ENCODE assay signal across 8 cellular contexts in genomic region chr6:137870744-137871247, GRCh38. TPM values are rescaled to one million over a fixed set of nuclear protein-coding genes. Genes with fewer than 3 reads are reported as not detected.
DNase-seq lines count a peak whose midpoint lies in the region; ATAC-seq, FAIRE-seq and TF ChIP-seq lines count a peak whose summit lies in the region.

No MANE protein-coding gene starts in this region.

- H4K20me1 ChIP-seq in GM12878 (ENCODE audit: control insufficient read depth, insufficient read depth): no peaks in the 10 kb centered on the region

- TF ChIP-seq CTCF in heart left ventricle (IDR thresholded peaks at IDR 0.05) (no peak), GM12878 (IDR thresholded peaks at IDR 0.05 in 2 of 3, conservative IDR thresholded peaks at IDR 0.05 in 1 of 3; ENCODE audit: control insufficient read depth in 2 of 3, extremely low read depth in 1 of 3, insufficient read depth in 1 of 3, low read depth in 3 of 3, low read length in 3 of 3) (peak; percentile 16 to 37 (median 32); a peak in 4 of 6 replicates), nephron (IDR thresholded peaks at IDR 0.05; ENCODE audit: unreplicated experiment in 3 of 3) (no peak)

- no peak for TF ChIP-seq RAD21 in GM12878 (IDR thresholded peaks at IDR 0.05; ENCODE audit: insufficient read depth, low read depth, low read length)

- H3K27ac Mint-ChIP-seq in IgD-negative memory B cell: peak overlapping the region; percentile 90 to 99 (median 91)
- H3K27ac Mint-ChIP-seq in nephron: no peak overlapping the region

- H3K4me1 ChIP-seq in heart left ventricle: peaks cover 4 to 74% (median 36%) of the 10 kb centered on the region in 12 donors
- peaks cover 5% of the 10 kb centered on the region; the same call in 1 of the 2 replicates for H3K4me1 ChIP-seq in GM12878 (ENCODE audit: control insufficient read depth, insufficient read depth, low read length)

- peak overlapping the region in 7 of 12 donors; percentile 6 to 98 (median 22) for H3K4me3 ChIP-seq in heart left ventricle
- peak overlapping the region; percentile 99 for H3K4me3 ChIP-seq in GM12878

- H2AFZ ChIP-seq in GM12878 (ENCODE audit: control insufficient read depth, low read depth, low read length): no peak overlapping the region; the same call in 1 of the 2 replicates

- WGBS in heart left ventricle, 4 donors: 37 to 49% (median 43%) methylated on average over 4 of the region's 4 CpGs
- WGBS in GM12878 (ENCODE audit: insufficient coverage, insufficient replicate concordance, low lambda C conversion rate, missing lambda C conversion rate): 0% methylated on average over 4 of the region's 4 CpGs

- POLR2A ChIA-PET in GM12878 (lab: Charles Lee): interaction anchor here (1.0 to 6.6 kb wide), 20 partner anchors 10 to 213 kb away, joined by 3 to 42 read pairs (median 7); no protein-coding TSS in a partner anchor

- TF ChIP-seq POLR2A in heart left ventricle (IDR thresholded peaks at IDR 0.05): no peak
- TF ChIP-seq POLR2A in GM12878 (IDR thresholded peaks at IDR 0.05; ENCODE audit: low read depth, low read length): peak; percentile 67

- H3K9ac ChIP-seq in GM12878 (ENCODE audit: control insufficient read depth, insufficient read depth, low read length): peak overlapping the region; percentile 89

- intact Hi-C loops in heart left ventricle (cut with DNase I): loop anchor here in 2 of 10 donors (2.0 to 10.0 kb wide), 2 partner anchors 64 to 68 kb away; no protein-coding TSS in a partner anchor
- intact Hi-C loops in left ventricle myocardium superior (cut with micrococcal nuclease): loop anchor here (2.0 kb wide), 1 partner anchor 162 kb away; no protein-coding TSS in a partner anchor
- intact Hi-C loops in GM12878 (cut with micrococcal nuclease; ENCODE audit: unreplicated experiment): loop anchor here (1.0 to 5.0 kb wide), 3 partner anchors 57 to 75 kb away; no protein-coding TSS in a partner anchor

- H3K79me2 ChIP-seq in GM12878 (ENCODE audit: control insufficient read depth, insufficient read depth, low read length): peaks cover 94% of the 10 kb centered on the region

- no peak for DNase-seq in heart left ventricle
- DNase-seq in left ventricle myocardium superior: no peak
- no peak for DNase-seq in GM12878 (ENCODE audit: low read depth, low spot score)
- DNase-seq in EL: no peak

- ATAC-seq in heart left ventricle (no peak), left ventricle myocardium superior (no peak), GM12878 (peak; percentile 48), GM21390 (IDR thresholded peaks at IDR 0.05; ENCODE audit: unreplicated experiment) (no peak), GM18870 (IDR thresholded peaks at IDR 0.05; ENCODE audit: unreplicated experiment) (no peak)

- H3K27me3 Mint-ChIP-seq in IgD-negative memory B cell: no peaks in the 10 kb centered on the region
- peaks cover 23% of the 10 kb centered on the region for H3K27me3 Mint-ChIP-seq in nephron (ENCODE audit: low read depth)

- no peaks in the 10 kb centered on the region for H3K9me3 ChIP-seq in heart left ventricle
- no peaks in the 10 kb centered on the region for H3K9me3 ChIP-seq in GM12878 (replicated peaks; ENCODE audit: control insufficient read depth, insufficient read depth, low read length)

- peaks cover 4% of the 10 kb centered on the region for H3K36me3 Mint-ChIP-seq in IgD-negative memory B cell
- peaks cover 32% of the 10 kb centered on the region for H3K36me3 Mint-ChIP-seq in nephron (ENCODE audit: low read depth)

- CTCF ChIA-PET in GM12878 (lab: Yijun Ruan, JAX): interaction anchor here (0.7 to 24.0 kb wide), 29 partner anchors 11 to 212 kb away, joined by 3 to 712 read pairs (median 8); no protein-coding TSS in a partner anchor

- BruUV-seq in GM12878 (replicated peaks; lab: Mats Ljungman, UMichigan): no TSS peak

- SMC1A ChIA-PET in GM12878 (lab: Charles Lee; ENCODE audit: uncharacterized antibody, unreplicated experiment): interaction anchor here (1.0 to 30.6 kb wide), 27 partner anchors 10 to 768 kb away, joined by 3 to 1237 read pairs (median 8); no protein-coding TSS in a partner anchor

- RAD21 ChIA-PET in GM12878 (lab: Charles Lee; ENCODE audit: unreplicated experiment): interaction anchor here (0.7 to 20.6 kb wide), 42 partner anchors 8 to 649 kb away, joined by 3 to 774 read pairs (median 7); no protein-coding TSS in a partner anchor

- no peak for FAIRE-seq in GM12878 (lab: Jason Lieb, UNC)

- H3K36me3 ChIP-seq in heart left ventricle: peaks cover 0 to 36% (median 18%) of the 10 kb centered on the region in 9 donors
- H3K36me3 ChIP-seq in GM12878 (ENCODE audit: control insufficient read depth in 2 of 2, insufficient read depth in 2 of 2, low read length in 1 of 2): peaks cover 12 to 42% of the 10 kb centered on the region in 2 experiments

- H3K9me3 Mint-ChIP-seq in IgD-negative memory B cell: no peaks in the 10 kb centered on the region
- no peaks in the 10 kb centered on the region for H3K9me3 Mint-ChIP-seq in nephron

- no peak for TF ChIP-seq EP300 in GM12878 (IDR thresholded peaks at IDR 0.05; ENCODE audit: borderline replicate concordance in 1 of 2, control insufficient read depth in 1 of 2, low read depth in 2 of 2, low read length in 2 of 2)

- H3K27ac ChIP-seq in heart left ventricle: peak overlapping the region in 7 of 12 donors; percentile 3 to 82 (median 22)
- peak overlapping the region; percentile 72 for H3K27ac ChIP-seq in GM12878 (ENCODE audit: control insufficient read depth, insufficient read depth)

- in situ Hi-C loops in GM12878 (cut with MboI): loop anchor here (10.0 kb wide), 1 partner anchor 244 kb away; no protein-coding TSS in a partner anchor

- H3K4me2 ChIP-seq in GM12878 (ENCODE audit: control insufficient read depth, insufficient read depth): peak overlapping the region; percentile 92

- H3K27me3 ChIP-seq in heart left ventricle (no peaks in the 10 kb centered on the region), GM12878 (replicated peaks in 1 of 2; ENCODE audit: control insufficient read depth in 2 of 2, insufficient read depth in 2 of 2, low read length in 1 of 2) (no peaks in the 10 kb centered on the region)

- H3K4me3 Mint-ChIP-seq in IgD-negative memory B cell (peak overlapping the region; percentile 93 to 99 (median 96)), nephron (peak overlapping the region in 2 of 3 experiments; percentile 56 to 96)

- H3K4me1 Mint-ChIP-seq in IgD-negative memory B cell (peaks cover 52 to 70% (median 58%) of the 10 kb centered on the region in 3 donors), nephron (peaks cover 48% of the 10 kb centered on the region)

TF ChIP-seq in GM12878, 131 proteins besides CTCF, POLR2A, EP300 and RAD21 (continues in another document):
- TF ChIP-seq IKZF2 (IDR thresholded peaks at IDR 0.05) (peak; percentile 45 to 46; a peak in 1 of 4 replicates), FOS (IDR thresholded peaks at IDR 0.05; ENCODE audit: borderline replicate concordance, extremely low read depth, insufficient read length) (no peak), FOXK2 (IDR thresholded peaks at IDR 0.05) (no peak), MEF2A (IDR thresholded peaks at IDR 0.05; ENCODE audit: insufficient read depth, low read depth, low read length) (0 out of 2 replicates have a peak, but pooled peaks have one; percentile 6), POLR2AphosphoS5 (IDR thresholded peaks at IDR 0.05; ENCODE audit: low read length) (peak; percentile 80), SRF (IDR thresholded peaks at IDR 0.05; ENCODE audit: low read depth in 2 of 2, low read length in 2 of 2) (no peak), IRF4 (IDR thresholded peaks at IDR 0.05; ENCODE audit: low read depth, low read length) (0 out of 2 replicates have a peak, but pooled peaks have one; percentile 46), HDGF (IDR thresholded peaks at IDR 0.05) (no peak), NR2C1 (IDR thresholded peaks at IDR 0.05) (no peak), CHD1 (IDR thresholded peaks at IDR 0.05; ENCODE audit: low read depth, low read length) (0 out of 2 replicates have a peak, but pooled peaks have one; percentile 41), RB1 (IDR thresholded peaks at IDR 0.05; ENCODE audit: borderline replicate concordance) (no peak), ATF3 (IDR thresholded peaks at IDR 0.05; ENCODE audit: borderline replicate concordance, extremely low read depth, low read depth, low read length) (no peak), SP1 (IDR thresholded peaks at IDR 0.05; ENCODE audit: low read depth, low read length) (no peak)

RNA-seq across cellular contexts. Expression of gene TNFAIP3, which starts 3.7 kb away (rescaled TPM):
- 10 to 100 TPM in 2 of 9 donors, 1 to 10 TPM in 7; 3.2 to 33.7 (median 6.0) TPM for total RNA-seq in heart left ventricle
- polyA plus RNA-seq in heart left ventricle: 1 to 10 TPM; 3.0 to 3.3 TPM
- 9.9 TPM for total RNA-seq in left ventricle myocardium superior
- polyA plus RNA-seq in IgD-negative memory B cell: 40.7 TPM
- 258 and 260 TPM in 2 replicates for total RNA-seq in GM12878 (2013; cell fraction: nucleolus; rRNA removed)
- total RNA-seq in GM12878 (2014; rRNA removed): 84.0 and 96.8 TPM in 2 replicates
- total RNA-seq in GM12878 (2014; rRNA removed; fragmentation: Illumina TruSeq; extraction: Trizol): 81.4 and 82.4 TPM in 2 replicates
- total RNA-seq in GM12878 (2021): 220 and 229 TPM in 2 replicates
- 59.4 TPM for polyA plus RNA-seq in GM12878 (2011; ENCODE audit: low read depth)
- polyA plus RNA-seq in GM12878 (2011; rRNA removed): 308 and 350 TPM in 2 replicates
- polyA plus RNA-seq in GM12878 (2011; cell fraction: cytosol; rRNA removed): 204 and 210 TPM in 2 replicates
- 565 and 695 TPM in 2 replicates for polyA plus RNA-seq in GM12878 (2011; cell fraction: nucleus; rRNA removed)
- polyA plus RNA-seq in GM12878 (2012): 64.6 and 107 TPM in 2 replicates
- 149 and 171 TPM in 2 replicates for polyA plus RNA-seq in GM12878 (2014; fragmentation: Illumina TruSeq; extraction: Trizol)
- 10 to 100 TPM; 18.0 to 31.5 TPM for polyA plus RNA-seq in GM12878 (2014; fragmentation: Nextera tagmentation; extraction: Ambion mirVana)
- polyA plus RNA-seq in GM12878 (2014; rRNA removed): 138 and 149 TPM in 2 replicates
- 100 to 1,000 TPM; 126 to 128 TPM for polyA plus RNA-seq in GM12878 (2016; fragmentation: Nextera tagmentation; extraction: Ambion mirVana)
- polyA minus RNA-seq in GM12878 (2011; rRNA and poly(A)+ RNA removed): 268 and 281 TPM in 2 replicates
- polyA minus RNA-seq in GM12878 (2011; cell fraction: cytosol; rRNA and poly(A)+ RNA removed): 95.9 and 104 TPM in 2 replicates
- 243 and 270 TPM in 2 replicates for polyA minus RNA-seq in GM12878 (2011; cell fraction: nucleus; rRNA and poly(A)+ RNA removed)

Comparison
In these comparisons a context has a peak if more than half of its experiments do, and no peak if none do; other contexts are left out.
1. CTCF ChIP-seq: peak in GM12878 (3 of 3); none in heart left ventricle (0 of 12) and nephron (0 of 3).
2. H3K27ac Mint-ChIP-seq: peak in IgD-negative memory B cell (3 of 3); none in nephron (0 of 3).